31 cellular contexts compared by ENCODE assay signal in the genomic region with DNA sequence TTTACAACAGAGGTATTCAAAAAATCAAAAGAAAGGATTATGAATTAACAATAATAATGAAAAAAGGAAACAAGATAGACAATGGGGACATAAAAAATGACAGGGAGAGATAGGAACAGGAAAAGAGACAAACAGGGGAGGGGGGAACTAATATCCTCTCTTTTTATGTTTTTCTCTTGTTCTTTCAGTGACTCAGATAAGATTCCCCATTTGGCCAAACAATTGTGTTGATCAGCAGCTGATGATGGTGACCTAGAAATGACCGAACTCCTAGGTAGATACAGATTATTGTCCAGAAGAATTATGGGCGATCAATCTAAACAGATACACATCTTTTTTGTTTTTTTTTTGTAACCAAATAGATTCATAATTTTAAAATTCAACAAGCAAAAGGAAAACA.
"Had no signal": no experiment of that assay in that cellular context is flagged by ENCODE, and none has a peak within 500 bp of the region (broad histone marks: within the 10 kb centered on the region; RNA-seq: fewer than 3 reads in every experiment).

No MANE protein-coding gene starts in this region.

- FAIRE-seq: TTC549 had no signal

- H3K27me3 Mint-ChIP-seq: activated CD4-positive, alpha-beta T cell treated with anti-CD3 and anti-CD28 coated beads, Interleukin-2, amount 10 ng/mL, durations not matched to agents 24 days and 14 days; activated CD8-positive, alpha-beta T cell treated with anti-CD3 and anti-CD28 coated beads for 36 hours; activated naive CD4-positive, alpha-beta T cell treated with anti-CD3 and anti-CD28 coated beads, Interleukin-2, amount 50 U/mL, for 24 hours; activated naive CD8-positive, alpha-beta T cell treated with anti-CD3 and anti-CD28 coated beads, Interleukin-2, amount 10 ng/mL, durations not matched to agents 7 days and 5 days had no signal

- H3K36me3 Mint-ChIP-seq: activated naive CD4-positive, alpha-beta T cell treated with anti-CD3 and anti-CD28 coated beads, Interleukin-2, amount 50 U/mL, for 24 hours; activated naive CD8-positive, alpha-beta T cell treated with anti-CD3 and anti-CD28 coated beads, Interleukin-2, amount 10 ng/mL, durations not matched to agents 7 days and 5 days had no signal

- H3K4me1 ChIP-seq: ascending aorta, body of pancreas, breast epithelium had no signal

- H3K27ac Mint-ChIP-seq: activated CD4-positive, alpha-beta T cell treated with anti-CD3 and anti-CD28 coated beads, Interleukin-2, amount 10 ng/mL, durations not matched to agents 24 days and 14 days; activated CD8-positive, alpha-beta T cell treated with anti-CD3 and anti-CD28 coated beads for 36 hours; activated naive CD4-positive, alpha-beta T cell treated with anti-CD3 and anti-CD28 coated beads, Interleukin-2, amount 50 U/mL, for 24 hours; activated naive CD8-positive, alpha-beta T cell treated with anti-CD3 and anti-CD28 coated beads, Interleukin-2, amount 10 ng/mL, durations not matched to agents 7 days and 5 days; activated T-helper 2 cell treated with anti-CD3 and anti-CD28 coated beads, Interferon-gamma antibody, Interleukin-2, Interleukin-4, amounts not matched to agents 10 μg/mL and 5 μg/mL and 100 μg/mL, durations not matched to agents 14 hours and 24 hours and 36 hours had no signal

- H3K4me3 Mint-ChIP-seq: activated CD4-positive, alpha-beta T cell treated with anti-CD3 and anti-CD28 coated beads, Interleukin-2, amount 10 ng/mL, durations not matched to agents 24 days and 14 days; activated CD8-positive, alpha-beta T cell treated with anti-CD3 and anti-CD28 coated beads for 36 hours; activated naive CD4-positive, alpha-beta T cell treated with anti-CD3 and anti-CD28 coated beads, Interleukin-2, amount 50 U/mL, for 24 hours; activated naive CD8-positive, alpha-beta T cell treated with anti-CD3 and anti-CD28 coated beads, Interleukin-2, amount 10 ng/mL, durations not matched to agents 7 days and 5 days had no signal

- DNase-seq: activated CD4-positive, alpha-beta T cell treated with anti-CD3 and anti-CD28 coated beads, Interleukin-2, amount 10 ng/mL, durations not matched to agents 24 days and 14 days; activated CD4-positive, alpha-beta T cell treated with anti-CD3 and anti-CD28 coated beads, Interleukin-2, amount 50 U/mL, for 4 hours; activated CD8-positive, alpha-beta T cell treated with anti-CD3 and anti-CD28 coated beads for 36 hours; activated gamma-delta T cell; activated naive CD4-positive, alpha-beta T cell treated with Interleukin-2 at 50 U/mL for 16 hours; activated naive CD8-positive, alpha-beta T cell treated with anti-CD3 and anti-CD28 coated beads, Interleukin-2, amount 10 ng/mL, durations not matched to agents 7 days and 5 days; activated T-cell treated with anti-CD3 and anti-CD28 coated beads, Interleukin-2, amount 50 U/mL, for 1 hour; amygdala; body of pancreas; Karpas-422; KBM-7; NCI-H1105; NCI-H1436; NCI-H1694; NCI-H1930; NCI-H2081 treated with DMSO at 0.1 percent for 48 hours; NCI-H226; NCI-H446 treated with DMSO at 0.1 percent for 48 hours; NCI-H524; NCI-H69; NCI-H82; SHP77; T1000 had no signal

- H3K4me1 Mint-ChIP-seq: activated CD4-positive, alpha-beta T cell treated with anti-CD3 and anti-CD28 coated beads, Interleukin-2, amount 10 ng/mL, durations not matched to agents 24 days and 14 days; activated naive CD4-positive, alpha-beta T cell treated with anti-CD3 and anti-CD28 coated beads, Interleukin-2, amount 50 U/mL, for 24 hours; activated naive CD8-positive, alpha-beta T cell treated with anti-CD3 and anti-CD28 coated beads, Interleukin-2, amount 10 ng/mL, durations not matched to agents 7 days and 5 days had no signal

- ATAC-seq: activated CD8-positive, alpha-beta T cell treated with anti-CD3 and anti-CD28 coated beads for 36 hours; body of pancreas; Panc1 had no signal

- H3K4me3 ChIP-seq: ascending aorta, body of pancreas, breast epithelium, SJCRH30, SK-N-MC had no signal

- H3K36me3 ChIP-seq: ascending aorta, breast epithelium, SJCRH30 had no signal

- H3K27ac ChIP-seq: ascending aorta, body of pancreas, breast epithelium, SJCRH30, SK-N-MC had no signal

- H3K9me3 ChIP-seq: ascending aorta, body of pancreas, breast epithelium, SJCRH30 had no signal

- H3K27me3 ChIP-seq: ascending aorta, body of pancreas, breast epithelium, SJCRH30 had no signal
